32 cellular contexts compared by ENCODE assay signal in genomic region chr15:93520206-93520605, GRCh38.
DNase-seq lines count a peak whose midpoint lies in the region; ATAC-seq and TF ChIP-seq lines count a peak whose summit lies in the region.
"Had no signal": no experiment of that assay in that cellular context is flagged by ENCODE, and none has a peak within 500 bp of the region (broad histone marks: within the 10 kb centered on the region; RNA-seq: fewer than 3 reads in every experiment).

No MANE protein-coding gene starts in this region.

- no peaks in the 10 kb centered on the region for H3K9me3 Mint-ChIP-seq in WTC11
- H3K9me3 Mint-ChIP-seq: activated naive CD8-positive, alpha-beta T cell treated with anti-CD3 and anti-CD28 coated beads, Interleukin-2, amount 10 ng/mL, durations not matched to agents 7 days and 5 days; activated T-cell treated with anti-CD3 and anti-CD28 coated beads, Interleukin-2, amount 50 U/mL, for 4 hours; natural killer cell treated with Interleukin-12 subunit alpha and Interleukin-12 subunit beta and Interleukin-15 and Interleukin-18, amount 100 ng/mL, for 72 hours; stimulated activated naive CD8-positive, alpha-beta T cell treated with anti-CD3 and anti-CD28 coated beads, Interleukin-15, Interleukin-2, amounts not matched to agents 100 ng/mL and 50 ng/mL, for 24 hours had no signal

- POLR2A ChIA-PET in WTC11 (lab: Charles Lee) = no interaction called here

- no peak for TF ChIP-seq CTCF in WTC11 (IDR thresholded peaks at IDR 0.05)
- no peak for TF ChIP-seq CTCF in ascending aorta (IDR thresholded peaks at IDR 0.05)

- CTCF ChIA-PET in WTC11 (lab: Charles Lee) = no interaction called here

- H3K27me3 Mint-ChIP-seq in WTC11 (ENCODE audit: low read depth) = no peaks in the 10 kb centered on the region
- H3K27me3 Mint-ChIP-seq: activated naive CD8-positive, alpha-beta T cell treated with anti-CD3 and anti-CD28 coated beads, Interleukin-2, amount 10 ng/mL, durations not matched to agents 7 days and 5 days; IgD-negative memory B cell had no signal

- H3K4me1 Mint-ChIP-seq in WTC11 = peaks cover 5% of the 10 kb centered on the region
- H3K4me1 Mint-ChIP-seq: activated naive CD8-positive, alpha-beta T cell treated with anti-CD3 and anti-CD28 coated beads, Interleukin-2, amount 10 ng/mL, durations not matched to agents 7 days and 5 days; IgD-negative memory B cell had no signal

- no peak overlapping the region for H3K27ac Mint-ChIP-seq in WTC11
- H3K27ac Mint-ChIP-seq: activated naive CD8-positive, alpha-beta T cell treated with anti-CD3 and anti-CD28 coated beads, Interleukin-2, amount 10 ng/mL, durations not matched to agents 7 days and 5 days; IgD-negative memory B cell; natural killer cell treated with Interleukin-12 subunit alpha and Interleukin-12 subunit beta and Interleukin-15 and Interleukin-18, amount 100 ng/mL, for 72 hours; stimulated activated naive CD8-positive, alpha-beta T cell treated with anti-CD3 and anti-CD28 coated beads, Interleukin-15, Interleukin-2, amounts not matched to agents 100 ng/mL and 50 ng/mL, for 24 hours had no signal

- peaks cover 0 to 2% of the 10 kb centered on the region in 2 donors for H3K4me1 ChIP-seq in ascending aorta
- H3K4me1 ChIP-seq: colonic mucosa, testis, uterus had no signal

- peak; percentile 38 for DNase-seq in NCI-H146 (lab: John Stamatoyannopoulos, UW)
- DNase-seq in NCI-H146 treated with DMSO at 0.1 percent for 48 hours (lab: John Stamatoyannopoulos, UW; ENCODE audit: unreplicated experiment) = no peak
- DNase-seq in ELF-1 (ENCODE audit: low read depth, low spot score) = peak; percentile 76
- DNase-seq in WTC11 (ENCODE audit: low spot score) = peak; percentile 35
- DNase-seq in myocyte (ENCODE audit: low read depth) = peak; percentile 30
- no peak for DNase-seq in kidney tubule cell (ENCODE audit: low spot score)
- no peak for DNase-seq in ascending aorta (ENCODE audit: low spot score in 2 of 2)
- DNase-seq: 8988T; activated gamma-delta T cell treated with Interleukin-2 at 50 U/mL for 16 hours; activated naive CD8-positive, alpha-beta T cell treated with anti-CD3 and anti-CD28 coated beads, Interleukin-2, amount 10 ng/mL, durations not matched to agents 7 days and 5 days; activated T-cell treated with anti-CD3 and anti-CD28 coated beads, Interleukin-2, amount 50 U/mL, for 4 hours; aorta; C1 segment of cervical spinal cord; colonic mucosa; COR-L47; DMS79; effector CD8-positive, alpha-beta T cell; GDM1; glutamatergic neuron; NCI-H187; NCI-H774; ovary; stimulated activated CD4-positive, alpha-beta T cell treated with anti-CD3 and anti-CD28 coated beads, Interleukin-1b, Interleukin-23, amount 100 ng/mL, for 48 hours; testis; uterus had no signal

- intact Hi-C loops in ascending aorta (cut with DNase I) = no loop called here

- H3K36me3 ChIP-seq in ascending aorta = no peaks in the 10 kb centered on the region
- H3K36me3 ChIP-seq: colonic mucosa, ovary, uterus had no signal

- H3K27ac ChIP-seq in ascending aorta = no peak overlapping the region
- H3K27ac ChIP-seq: colonic mucosa, epithelial cell of prostate, ovary, SK-N-MC, testis, uterus had no signal

- no peak overlapping the region for H3K4me3 Mint-ChIP-seq in WTC11
- H3K4me3 Mint-ChIP-seq: activated naive CD8-positive, alpha-beta T cell treated with anti-CD3 and anti-CD28 coated beads, Interleukin-2, amount 10 ng/mL, durations not matched to agents 7 days and 5 days; activated T-cell treated with anti-CD3 and anti-CD28 coated beads, Interleukin-2, amount 50 U/mL, for 4 hours; IgD-negative memory B cell; natural killer cell treated with Interleukin-12 subunit alpha and Interleukin-12 subunit beta and Interleukin-15 and Interleukin-18, amount 100 ng/mL, for 72 hours; stimulated activated naive CD8-positive, alpha-beta T cell treated with anti-CD3 and anti-CD28 coated beads, Interleukin-15, Interleukin-2, amounts not matched to agents 100 ng/mL and 50 ng/mL, for 24 hours had no signal

- H3K9me3 ChIP-seq in ascending aorta = no peaks in the 10 kb centered on the region
- H3K9me3 ChIP-seq: colonic mucosa, ovary, testis, uterus had no signal

- ATAC-seq in WTC11 = peak; percentile 98
- ATAC-seq in HG02571 (IDR thresholded peaks at IDR 0.05; ENCODE audit: unreplicated experiment) = no peak
- ATAC-seq: activated T-cell treated with anti-CD3 and anti-CD28 coated beads, Interleukin-2, amount 50 U/mL, for 4 hours; natural killer cell treated with Interleukin-12 subunit alpha and Interleukin-12 subunit beta and Interleukin-15 and Interleukin-18, amount 100 ng/mL, for 72 hours had no signal

- no peaks in the 10 kb centered on the region for H3K36me3 Mint-ChIP-seq in WTC11
- H3K36me3 Mint-ChIP-seq: activated naive CD8-positive, alpha-beta T cell treated with anti-CD3 and anti-CD28 coated beads, Interleukin-2, amount 10 ng/mL, durations not matched to agents 7 days and 5 days; IgD-negative memory B cell; natural killer cell treated with Interleukin-12 subunit alpha and Interleukin-12 subunit beta and Interleukin-15 and Interleukin-18, amount 100 ng/mL, for 72 hours had no signal

- H3K27me3 ChIP-seq in ascending aorta = no peaks in the 10 kb centered on the region
- H3K27me3 ChIP-seq: colonic mucosa, ovary, testis, uterus had no signal

- no peak overlapping the region for H3K4me3 ChIP-seq in ascending aorta
- H3K4me3 ChIP-seq: colonic mucosa, lung, ovary, SK-N-MC, testis, uterus had no signal

TF ChIP-seq in WTC11, 78 proteins besides CTCF, POLR2A, EP300 and RAD21:
- TF ChIP-seq FOXJ3 (CRISPR knock-in tag; IDR thresholded peaks at IDR 0.05; ENCODE audit: borderline replicate concordance) (no peak), NFYB (CRISPR knock-in tag; conservative IDR thresholded peaks at IDR 0.05; ENCODE audit: low read depth) (no peak), ZNF671 (CRISPR knock-in tag; IDR thresholded peaks at IDR 0.05) (no peak), MYBL2 (CRISPR knock-in tag; IDR thresholded peaks at IDR 0.05) (no peak), ELF4 (CRISPR knock-in tag; IDR thresholded peaks at IDR 0.05; ENCODE audit: low read depth) (no peak), ZNF416 (CRISPR knock-in tag; IDR thresholded peaks at IDR 0.05) (no peak), ZNF396 (CRISPR knock-in tag; IDR thresholded peaks at IDR 0.05; ENCODE audit: borderline replicate concordance) (no peak), ZNF425 (CRISPR knock-in tag; conservative IDR thresholded peaks at IDR 0.05) (no peak), ZNF121 (CRISPR knock-in tag; IDR thresholded peaks at IDR 0.05) (no peak), TEAD4 (CRISPR knock-in tag; IDR thresholded peaks at IDR 0.05) (no peak), PRRX2 (CRISPR knock-in tag; IDR thresholded peaks at IDR 0.05) (no peak), ESRRA (CRISPR knock-in tag; IDR thresholded peaks at IDR 0.05; ENCODE audit: borderline replicate concordance) (no peak), GTF2I (CRISPR knock-in tag; conservative IDR thresholded peaks at IDR 0.05) (no peak), NR3C1 (CRISPR knock-in tag; conservative IDR thresholded peaks at IDR 0.05; ENCODE audit: low read depth) (no peak), NR1H2 (CRISPR knock-in tag; IDR thresholded peaks at IDR 0.05) (no peak), CREM (CRISPR knock-in tag; IDR thresholded peaks at IDR 0.05) (no peak)
- TF ChIP-seq, protein P1, sequence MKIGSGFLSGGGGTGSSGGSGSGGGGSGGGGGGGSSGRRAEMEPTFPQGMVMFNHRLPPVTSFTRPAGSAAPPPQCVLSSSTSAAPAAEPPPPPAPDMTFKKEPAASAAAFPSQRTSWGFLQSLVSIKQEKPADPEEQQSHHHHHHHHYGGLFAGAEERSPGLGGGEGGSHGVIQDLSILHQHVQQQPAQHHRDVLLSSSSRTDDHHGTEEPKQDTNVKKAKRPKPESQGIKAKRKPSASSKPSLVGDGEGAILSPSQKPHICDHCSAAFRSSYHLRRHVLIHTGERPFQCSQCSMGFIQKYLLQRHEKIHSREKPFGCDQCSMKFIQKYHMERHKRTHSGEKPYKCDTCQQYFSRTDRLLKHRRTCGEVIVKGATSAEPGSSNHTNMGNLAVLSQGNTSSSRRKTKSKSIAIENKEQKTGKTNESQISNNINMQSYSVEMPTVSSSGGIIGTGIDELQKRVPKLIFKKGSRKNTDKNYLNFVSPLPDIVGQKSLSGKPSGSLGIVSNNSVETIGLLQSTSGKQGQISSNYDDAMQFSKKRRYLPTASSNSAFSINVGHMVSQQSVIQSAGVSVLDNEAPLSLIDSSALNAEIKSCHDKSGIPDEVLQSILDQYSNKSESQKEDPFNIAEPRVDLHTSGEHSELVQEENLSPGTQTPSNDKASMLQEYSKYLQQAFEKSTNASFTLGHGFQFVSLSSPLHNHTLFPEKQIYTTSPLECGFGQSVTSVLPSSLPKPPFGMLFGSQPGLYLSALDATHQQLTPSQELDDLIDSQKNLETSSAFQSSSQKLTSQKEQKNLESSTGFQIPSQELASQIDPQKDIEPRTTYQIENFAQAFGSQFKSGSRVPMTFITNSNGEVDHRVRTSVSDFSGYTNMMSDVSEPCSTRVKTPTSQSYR (CRISPR knock-in tag; IDR thresholded peaks at IDR 0.05) = no peak

Comparison
In these comparisons a context has a peak if more than half of its experiments do, and no peak if none do; other contexts are left out.
1. DNase-seq: peak in NCI-H146 (single experiment), ELF-1 (single experiment), WTC11 (single experiment) and myocyte (single experiment); none in NCI-H146 treated with DMSO at 0.1 percent for 48 hours (single experiment), kidney tubule cell (single experiment) and ascending aorta (0 of 2).